ENCODE assay signal across 9 cellular contexts in the genomic region with DNA sequence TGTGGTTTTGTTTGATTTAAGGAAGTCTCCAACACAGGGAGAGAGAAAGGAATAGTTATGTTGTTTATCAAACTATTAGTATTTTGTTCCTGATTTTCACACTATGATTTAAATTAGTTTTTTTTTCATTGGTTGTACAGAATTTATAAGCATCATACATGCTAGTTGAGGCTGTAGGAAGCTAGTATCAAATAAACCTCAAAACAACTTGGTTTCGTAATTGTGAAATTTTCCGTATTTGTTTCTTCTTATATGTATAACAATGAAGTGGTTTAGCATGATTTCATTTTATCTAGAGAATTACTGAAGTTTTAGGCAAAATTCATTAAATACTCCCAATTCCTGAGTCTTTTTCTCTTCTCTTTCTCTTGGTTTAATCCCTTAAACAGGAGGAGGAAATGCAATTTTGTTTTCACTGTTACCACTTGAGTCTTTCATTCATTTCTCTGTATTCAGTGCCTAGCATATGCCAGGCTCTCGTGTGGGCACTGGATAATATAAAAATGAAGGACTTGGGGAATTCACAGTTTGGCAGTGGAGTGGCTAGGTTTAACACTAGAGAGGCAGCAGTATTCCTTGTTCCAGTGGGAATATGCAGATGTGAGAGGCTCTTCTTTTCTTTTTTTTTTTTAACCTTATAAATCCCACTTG. TPM values are rescaled to one million over a fixed set of nuclear protein-coding genes. Genes with fewer than 3 reads are reported as not detected.
DNase-seq lines count a peak whose midpoint lies in the region; ATAC-seq, FAIRE-seq and TF ChIP-seq lines count a peak whose summit lies in the region.
"Had no signal": no experiment of that assay in that cellular context is flagged by ENCODE, and none has a peak within 500 bp of the region (broad histone marks: within the 10 kb centered on the region; RNA-seq: fewer than 3 reads in every experiment).

No MANE protein-coding gene starts in this region.

- ATAC-seq in CD8-positive, alpha-beta T cell, result no peak
- ATAC-seq in HG03354 (IDR thresholded peaks at IDR 0.05; ENCODE audit: poor library complexity, severe bottlenecking, unreplicated experiment), result no peak

- CTCF ChIA-PET in CD8-positive, alpha-beta T cell (lab: Charles Lee), result interaction anchor here (0.7 to 5.6 kb wide), 7 partner anchors 24 to 389 kb away, joined by 3 to 117 read pairs (median 4); a partner anchor contains a TSS

- H3K4me1 ChIP-seq in CD8-positive, alpha-beta T cell (ENCODE audit: insufficient read depth, low read length), result peaks cover 47% of the 10 kb centered on the region
- peaks cover 11% of the 10 kb centered on the region for H3K4me1 ChIP-seq in OCI-LY3 (ENCODE audit: low read length)
- peaks cover 36% of the 10 kb centered on the region for H3K4me1 ChIP-seq in osteoblast (ENCODE audit: insufficient read depth, low read length)

- H3K36me3 Mint-ChIP-seq in CD8-positive, alpha-beta T cell, result peaks cover 38% of the 10 kb centered on the region

- peaks cover 56% of the 10 kb centered on the region for H3K4me1 Mint-ChIP-seq in CD8-positive, alpha-beta T cell (ENCODE audit: low read depth)

- H2AFZ ChIP-seq in OCI-LY3 (ENCODE audit: low read depth, low read length) (no peak overlapping the region), osteoblast (ENCODE audit: low read length) (no peak overlapping the region)

- DNase-seq in CD8-positive, alpha-beta T cell, result no peak
- DNase-seq in osteoblast (ENCODE audit: insufficient read length, low spot score, missing footprints), result no peak
- no peak for DNase-seq in UCSD-AML1 (lab: John Stamatoyannopoulos, UW; ENCODE audit: unreplicated experiment)
- DNase-seq in NCI-H1417 treated with DMSO at 0.1 percent for 48 hours (lab: John Stamatoyannopoulos, UW), result no peak
- no peak for DNase-seq in SKM-1 treated with dmso at 0.1 percent for 144 hours (lab: John Stamatoyannopoulos, UW; ENCODE audit: unreplicated experiment)
- DNase-seq: activated CD4-positive, CD25-positive, alpha-beta regulatory T cell treated with anti-CD3 and anti-CD28 coated beads, Interleukin-2, amount 50 U/mL, for 72 hours had no signal

- no peaks in the 10 kb centered on the region; the same call in 1 of the 2 replicates for H3K79me2 ChIP-seq in OCI-LY3 (ENCODE audit: low read length)
- H3K79me2 ChIP-seq in osteoblast (ENCODE audit: insufficient read depth, low read length), result peaks cover 36% of the 10 kb centered on the region

- no peak for TF ChIP-seq CTCF in CD8-positive, alpha-beta T cell (IDR thresholded peaks at IDR 0.05)
- no peak for TF ChIP-seq CTCF in OCI-LY3 (IDR thresholded peaks at IDR 0.05; ENCODE audit: low read depth, low read length)
- TF ChIP-seq CTCF in osteoblast (IDR thresholded peaks at IDR 0.05; ENCODE audit: extremely low read depth, low read depth, low read length), result no peak

- peak overlapping the region; percentile 43 for H3K27ac ChIP-seq in CD8-positive, alpha-beta T cell (ENCODE audit: low read depth, low read length)
- H3K27ac ChIP-seq in OCI-LY3 (ENCODE audit: low read length) (no peak overlapping the region), osteoblast (ENCODE audit: low read depth, low read length) (peak overlapping the region; percentile 71)

- H3K9me3 ChIP-seq in CD8-positive, alpha-beta T cell (ENCODE audit: low read length), result no peaks in the 10 kb centered on the region
- H3K9me3 ChIP-seq in OCI-LY3 (ENCODE audit: insufficient read depth, low read length) (no peaks in the 10 kb centered on the region), osteoblast (ENCODE audit: low read depth, low read length) (no peaks in the 10 kb centered on the region)

- intact Hi-C loops in CD8-positive, alpha-beta T cell (cut with DNase I, micrococcal nuclease), result loop anchor here (2.0 to 10.0 kb wide), 5 partner anchors 375 to 719 kb away; a partner anchor contains a TSS

- no peaks in the 10 kb centered on the region for H3K9me3 Mint-ChIP-seq in CD8-positive, alpha-beta T cell

- no peak overlapping the region for H3K9ac ChIP-seq in OCI-LY3 (ENCODE audit: low read length)

- no peaks in the 10 kb centered on the region for H3K27me3 ChIP-seq in CD8-positive, alpha-beta T cell (ENCODE audit: insufficient read depth, low read length)
- H3K27me3 ChIP-seq in OCI-LY3 (ENCODE audit: low read depth, low read length) (no peaks in the 10 kb centered on the region), osteoblast (ENCODE audit: insufficient read depth, low read length) (no peaks in the 10 kb centered on the region)

- H4K20me1 ChIP-seq in OCI-LY3 (ENCODE audit: insufficient read depth, low read length) (no peaks in the 10 kb centered on the region), osteoblast (ENCODE audit: insufficient read depth, low read length) (peaks cover 6% of the 10 kb centered on the region)

- POLR2A ChIA-PET in CD8-positive, alpha-beta T cell (lab: Charles Lee), result interaction anchor here (1.0 to 2.5 kb wide), 8 partner anchors 10 to 77 kb away, joined by 3 to 10 read pairs (median 5); a partner anchor contains a TSS

- FAIRE-seq in endometrium (lab: Jason Lieb, UNC), result peak; percentile 23

- no peaks in the 10 kb centered on the region for H3K36me3 ChIP-seq in CD8-positive, alpha-beta T cell (ENCODE audit: insufficient read depth, low read length)
- H3K36me3 ChIP-seq in OCI-LY3 (replicated peaks; ENCODE audit: low read depth, low read length) (peaks cover 4% of the 10 kb centered on the region), osteoblast (ENCODE audit: insufficient read depth, low read length) (peaks cover 7% of the 10 kb centered on the region)

- H3K27ac Mint-ChIP-seq in CD8-positive, alpha-beta T cell, result peak overlapping the region; percentile 99

- H3K4me2 ChIP-seq in OCI-LY3 (ENCODE audit: low read length) (peak overlapping the region; percentile 91), osteoblast (ENCODE audit: insufficient read depth, low read length) (peak overlapping the region; percentile 65)

- peak overlapping the region; percentile 60 for H3K4me3 ChIP-seq in CD8-positive, alpha-beta T cell (ENCODE audit: low read depth, low read length)
- H3K4me3 ChIP-seq in OCI-LY3 (ENCODE audit: low read length) (peak overlapping the region; percentile 98), osteoblast (ENCODE audit: insufficient read depth, low read length) (peak overlapping the region; percentile 80)

- peak overlapping the region; percentile 98 for H3K4me3 Mint-ChIP-seq in CD8-positive, alpha-beta T cell

- no peaks in the 10 kb centered on the region for H3K27me3 Mint-ChIP-seq in CD8-positive, alpha-beta T cell (ENCODE audit: low read depth)

RNA-seq across cellular contexts. Expression of a gene that starts 1.8 kb away (rescaled TPM):
- total RNA-seq in CD8-positive, alpha-beta T cell, result 100 to 1,000 TPM; 341 TPM
- total RNA-seq in osteoblast, result 54.2 and 61.9 TPM in 2 replicates

RNA-seq across cellular contexts. Expression of a gene that starts 50.3 kb away (rescaled TPM):
- under 1 TPM; 0.86 to 0.90 TPM for total RNA-seq in CD8-positive, alpha-beta T cell
- total RNA-seq in osteoblast, result under 0.01 and 0.29 TPM in 2 replicates
